Comparison of ENCODE assay signal across 8 cellular contexts in the genomic region with DNA sequence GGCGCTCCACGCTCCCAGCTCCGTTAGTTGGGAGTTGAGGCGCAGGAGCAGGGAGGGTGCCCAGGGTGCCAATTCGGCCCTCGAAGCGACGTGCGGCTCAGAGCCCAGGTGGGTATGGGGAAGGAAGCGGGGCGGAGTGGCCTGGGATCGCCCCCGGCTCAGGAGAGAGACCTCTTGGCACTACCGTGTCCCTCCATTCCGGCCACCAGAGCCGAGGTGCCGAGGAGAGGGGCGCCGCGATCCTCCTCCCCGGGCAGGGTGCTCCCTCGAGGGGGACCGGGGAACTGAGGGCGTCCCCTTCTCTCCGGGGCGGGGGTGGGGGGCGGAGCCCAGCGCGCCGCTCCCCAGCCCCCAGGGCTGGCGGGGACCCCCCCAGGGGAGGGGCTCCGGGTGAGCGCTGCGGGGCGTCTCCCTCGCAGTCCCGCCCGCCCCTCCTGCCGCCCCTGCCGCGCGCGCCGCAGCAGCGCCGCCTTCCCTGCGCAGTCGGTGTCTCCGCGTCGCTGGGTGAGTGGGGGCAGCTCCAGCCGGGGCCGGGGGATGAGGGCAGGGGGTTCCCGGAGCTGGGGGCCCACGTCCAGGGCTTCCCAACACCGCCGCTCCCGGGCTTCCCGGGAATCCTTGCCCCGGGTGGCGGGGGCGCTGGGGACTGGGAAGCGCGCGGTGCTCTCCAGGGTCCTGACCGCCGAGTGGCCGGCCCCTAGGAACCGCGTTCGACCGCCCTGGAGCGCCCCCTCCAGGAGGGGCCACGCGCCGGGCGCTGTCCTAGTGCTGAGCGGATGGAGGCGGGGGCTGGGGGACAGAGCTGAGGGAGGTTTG. TPM values are rescaled to one million over a fixed set of nuclear protein-coding genes. Genes with fewer than 3 reads are reported as not detected.
DNase-seq lines count a peak whose midpoint lies in the region; ATAC-seq and TF ChIP-seq lines count a peak whose summit lies in the region.

Gene HPCA (plus strand): TSS at position 480 of the 816 bp plus-strand sequence. CDS start 2,408 bp downstream, outside the sequence.

- intact Hi-C loops in transverse colon (cut with DNase I; ENCODE audit: low total_unique reads) = no loop called here

- H3K4me1 ChIP-seq in transverse colon = peaks cover 0 to 12% (median 6%) of the 10 kb centered on the region in 4 donors

- DNase-seq in 8988T (peak; percentile 60), cardiac fibroblast (ENCODE audit: low read depth in 2 of 2) (peak; percentile 51 to 65), left lobe of liver (ENCODE audit: low spot score) (no peak), transverse colon (peak; percentile 72), NCI-H345 (lab: John Stamatoyannopoulos, UW) (no peak), NCI-H526 treated with DMSO at 0.1 percent for 48 hours (lab: John Stamatoyannopoulos, UW) (no peak)

- TF ChIP-seq CTCF in GM12873 (IDR thresholded peaks at IDR 0.05; ENCODE audit: insufficient read depth, low read depth, low read length, missing control alignments) = peak; percentile 52
- TF ChIP-seq CTCF in cardiac fibroblast (IDR thresholded peaks at IDR 0.05; ENCODE audit: low read depth, low read length) = peak; percentile 59
- peak; percentile 22 to 60 (median 49) for TF ChIP-seq CTCF in transverse colon (IDR thresholded peaks at IDR 0.05)

- H3K36me3 ChIP-seq in transverse colon = no peaks in the 10 kb centered on the region

- ATAC-seq in left lobe of liver = peak; percentile 78

- H3K27ac ChIP-seq in transverse colon = no peak within 1 kb of the TSS

- H3K4me3 ChIP-seq in cardiac fibroblast (replicated peaks in 1 of 2; ENCODE audit: low read depth in 2 of 2, low read length in 2 of 2) = no peak within 1 kb of the TSS
- peak within 1 kb of the TSS in 2 of 4 donors; percentile 12 to 35 for H3K4me3 ChIP-seq in transverse colon

- TF ChIP-seq EP300 in transverse colon (IDR thresholded peaks at IDR 0.05; ENCODE audit: low read depth) = no peak

- TF ChIP-seq POLR2A in transverse colon (IDR thresholded peaks at IDR 0.05) = no peak

- in situ Hi-C loops in transverse colon (cut with MboI; ENCODE audit: low pct_ligation_motif_present in 1 of 4, low pct_unique_long_range_greater_than_20kb in 1 of 4, low sequenced_read_pairs in 3 of 4) = no loop called here

- WGBS in transverse colon (ENCODE audit: low coverage in 1 of 2), 2 donors = 6% methylated on average over 45 of the region's 79 CpGs; no CpG with 5 or more reads in 1 of the 2 donors

- H3K27me3 ChIP-seq in transverse colon = peaks cover 62% of the 10 kb centered on the region

- no peaks in the 10 kb centered on the region for H3K9me3 ChIP-seq in transverse colon

TF ChIP-seq in PFSK-1, 5 proteins besides CTCF, POLR2A, EP300 and RAD21:
- peak; percentile 99 for TF ChIP-seq SIN3A (IDR thresholded peaks at IDR 0.05; ENCODE audit: borderline replicate concordance, insufficient read depth, low read length)
- TF ChIP-seq TAF1 (IDR thresholded peaks at IDR 0.05; ENCODE audit: borderline replicate concordance, insufficient read depth, low read length) = no peak
- TF ChIP-seq FOXP2 (optimal IDR thresholded peaks at IDR 0.05; ENCODE audit: borderline replicate concordance, extremely low read depth, extremely low read length, insufficient read depth) = peak; percentile 28
- peak; percentile 97 to 100 for TF ChIP-seq REST (IDR thresholded peaks at IDR 0.05; ENCODE audit: insufficient read depth in 1 of 2, low read depth in 2 of 2, low read length in 2 of 2)
- TF ChIP-seq POLR2AphosphoS5 (IDR thresholded peaks at IDR 0.05; ENCODE audit: low read depth, low read length) = no peak

RNA-seq across cellular contexts. Expression of gene HPCA, which starts in this region (rescaled TPM):
- 1.2 TPM for polyA plus RNA-seq in PFSK-1 (2012; ENCODE audit: insufficient read length, low read depth)
- total RNA-seq in left lobe of liver (not detected), transverse colon (under 1 TPM in 2 of 4 donors, not detected in 2; 0.64 to 0.96 TPM)

Comparison
In these comparisons a context has a peak if more than half of its experiments do, and no peak if none do; other contexts are left out.
1. Peak in ATAC-seq in left lobe of liver; RNA of the gene not detected or under 1 TPM.
2. Peak in DNase-seq in transverse colon; RNA of the gene not detected or under 1 TPM.
3. DNase-seq: peak in 8988T (single experiment) and cardiac fibroblast (2 of 2); none in left lobe of liver (single experiment), NCI-H345 (single experiment) and NCI-H526 treated with DMSO at 0.1 percent for 48 hours (single experiment).
4. Peak in every context shown above with its lines, with median percentiles within 50 percentile points of each other: CTCF ChIP-seq.